ENCODE assay signal across 20 cellular contexts in the genomic region with DNA sequence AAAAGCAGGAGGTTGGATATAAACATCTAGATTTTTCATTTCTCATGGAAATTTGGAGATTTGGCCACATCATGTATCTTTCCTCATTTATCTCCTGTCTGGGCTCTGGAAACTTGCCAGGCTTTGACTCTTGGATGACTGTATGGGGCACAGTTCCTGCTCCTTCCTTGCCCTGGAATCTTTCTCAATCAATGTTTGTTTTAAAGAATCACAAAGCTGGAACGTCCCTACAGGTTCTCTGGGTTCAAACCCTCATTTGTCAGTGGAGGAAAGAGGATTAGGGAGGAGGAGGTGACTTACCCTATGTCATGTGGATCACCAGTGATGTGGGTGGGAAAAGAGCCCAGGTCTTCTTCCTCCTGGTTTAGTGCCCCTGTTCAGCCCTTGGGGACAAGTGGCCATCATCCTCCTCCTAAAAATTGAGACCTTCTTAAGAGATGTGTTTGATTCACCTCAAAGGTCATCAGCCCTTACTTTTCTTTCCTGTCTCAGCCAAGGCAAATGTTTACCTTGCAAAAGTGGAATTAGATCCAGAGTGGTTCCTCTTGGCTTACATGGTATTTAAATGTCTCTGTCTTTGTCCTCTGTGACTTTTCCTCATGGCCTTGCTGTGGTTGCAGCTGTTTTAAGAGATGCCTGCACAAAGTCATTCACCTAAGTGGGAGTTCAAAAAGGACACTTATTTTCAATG. TPM values are rescaled to one million over a fixed set of nuclear protein-coding genes. Genes with fewer than 3 reads are reported as not detected.
DNase-seq lines count a peak whose midpoint lies in the region; ATAC-seq, FAIRE-seq and TF ChIP-seq lines count a peak whose summit lies in the region.
"Had no signal": no experiment of that assay in that cellular context is flagged by ENCODE, and none has a peak within 500 bp of the region (broad histone marks: within the 10 kb centered on the region; RNA-seq: fewer than 3 reads in every experiment).

No MANE protein-coding gene starts in this region.

- H3K36me3 ChIP-seq in gastroesophageal sphincter, result no peaks in the 10 kb centered on the region
- H3K36me3 ChIP-seq: gastrocnemius medialis, pancreas, Peyer's patch, tibial artery had no signal

- H3K27ac ChIP-seq in A549, result peak overlapping the region; percentile 57 to 62
- H3K27ac ChIP-seq in RWPE1, result no peak overlapping the region
- no peak overlapping the region for H3K27ac ChIP-seq in foreskin keratinocyte
- H3K27ac ChIP-seq in gastroesophageal sphincter, result no peak overlapping the region
- H3K27ac ChIP-seq: gastrocnemius medialis, pancreas, Peyer's patch, tibial artery had no signal

- no peak for TF ChIP-seq CTCF in A549 (IDR thresholded peaks at IDR 0.05)
- TF ChIP-seq CTCF in HFFc6 (IDR thresholded peaks at IDR 0.05), result no peak
- TF ChIP-seq CTCF in RWPE1 (conservative IDR thresholded peaks at IDR 0.05; ENCODE audit: low read depth), result no peak
- TF ChIP-seq CTCF in foreskin keratinocyte (conservative IDR thresholded peaks at IDR 0.05), result no peak
- TF ChIP-seq CTCF in gastroesophageal sphincter (IDR thresholded peaks at IDR 0.05), result no peak

- WGBS in A549 (ENCODE audit: missing lambda C conversion rate), result 0% methylated on average over 1 of the region's 1 CpG
- 14% methylated on average over 1 of the region's 1 CpG; no CpG with 5 or more reads in 1 of the 2 donors for WGBS in gastroesophageal sphincter (ENCODE audit: low coverage in 1 of 2), 2 donors

- peak overlapping the region; percentile 65 for H3K4me2 ChIP-seq in A549

- H3K9me3 ChIP-seq in A549 (no peaks in the 10 kb centered on the region), gastroesophageal sphincter (no peaks in the 10 kb centered on the region)
- H3K9me3 ChIP-seq: gastrocnemius medialis, mucosa of descending colon, pancreas, Peyer's patch, tibial artery had no signal

- POLR2A ChIA-PET in A549 (lab: Yijun Ruan, JAX) (interaction anchor here (1.1 kb wide), 1 partner anchor 40 kb away, joined by 4 read pairs; no protein-coding TSS in a partner anchor), RWPE1 (lab: Yijun Ruan, JAX; ENCODE audit: low non-redundant PET) (no interaction called here)

- H3K4me3 Mint-ChIP-seq in HFFc6, result no peak overlapping the region
- H3K4me3 Mint-ChIP-seq: activated CD4-positive, alpha-beta T cell treated with anti-CD3 and anti-CD28 coated beads, Interleukin-2, amount 10 ng/mL, durations not matched to agents 7 days and 5 days; activated T-helper 1 cell treated with anti-CD3 and anti-CD28 coated beads, Interleukin-12 subunit alpha, Interleukin-12 subunit beta, Interleukin-2, Interleukin-4 antibody, amounts not matched to agents 30 ng/mL and 10 ng/mL and 1 ng/mL, durations not matched to agents 14 hours and 24 hours and 36 hours; dendritic cell treated with granulocyte-macrophage colony-stimulating factor and Interleukin-4, amounts not matched to agents 40 ng/mL and 50 ng/mL, for 4 days; T-helper 1 cell treated with Interleukin-12 subunit alpha and Interleukin-12 subunit beta and Interleukin-4 antibody, amounts not matched to agents 30 μg/mL and 1 μg/mL, for 36 hours had no signal

- DNase-seq in A549 (ENCODE audit: low read depth in 1 of 2, low spot score in 1 of 2) (peak; percentile 14 to 71), HFFc6 (peak; percentile 23), RWPE1 (ENCODE audit: low spot score) (peak; percentile 63), foreskin keratinocyte (peak; percentile 51 to 75), GM19239 (ENCODE audit: insufficient read length, low spot score) (no peak), NCI-H82 (lab: John Stamatoyannopoulos, UW) (no peak)
- DNase-seq: activated CD4-positive, alpha-beta T cell treated with anti-CD3 and anti-CD28 coated beads, Interleukin-2, amount 10 ng/mL, durations not matched to agents 7 days and 5 days; anterior cingulate cortex; gastrocnemius medialis; mucosa of descending colon; pancreas; Peyer's patch; tibial artery had no signal

- H3K9me3 Mint-ChIP-seq in HFFc6, result no peaks in the 10 kb centered on the region
- H3K9me3 Mint-ChIP-seq: activated CD4-positive, alpha-beta T cell treated with anti-CD3 and anti-CD28 coated beads, Interleukin-2, amount 10 ng/mL, durations not matched to agents 7 days and 5 days; activated T-helper 1 cell treated with anti-CD3 and anti-CD28 coated beads, Interleukin-12 subunit alpha, Interleukin-12 subunit beta, Interleukin-2, Interleukin-4 antibody, amounts not matched to agents 30 ng/mL and 10 ng/mL and 1 ng/mL, durations not matched to agents 14 hours and 24 hours and 36 hours; dendritic cell treated with granulocyte-macrophage colony-stimulating factor and Interleukin-4, amounts not matched to agents 40 ng/mL and 50 ng/mL, for 4 days; T-helper 1 cell treated with Interleukin-12 subunit alpha and Interleukin-12 subunit beta and Interleukin-4 antibody, amounts not matched to agents 30 μg/mL and 1 μg/mL, for 36 hours had no signal

- peak; percentile 73 to 83 for ATAC-seq in A549
- peak; percentile 66 for ATAC-seq in foreskin keratinocyte
- ATAC-seq in gastroesophageal sphincter, result no peak
- no peak for ATAC-seq in HG03378 (IDR thresholded peaks at IDR 0.05; ENCODE audit: unreplicated experiment)
- ATAC-seq: gastrocnemius medialis, GM12878, mucosa of descending colon, pancreas had no signal

- no peak overlapping the region for H3K27ac Mint-ChIP-seq in HFFc6
- H3K27ac Mint-ChIP-seq: activated CD4-positive, alpha-beta T cell treated with anti-CD3 and anti-CD28 coated beads, Interleukin-2, amount 10 ng/mL, durations not matched to agents 7 days and 5 days; activated T-helper 1 cell treated with anti-CD3 and anti-CD28 coated beads, Interleukin-12 subunit alpha, Interleukin-12 subunit beta, Interleukin-2, Interleukin-4 antibody, amounts not matched to agents 30 ng/mL and 10 ng/mL and 1 ng/mL, durations not matched to agents 14 hours and 24 hours and 36 hours; dendritic cell treated with granulocyte-macrophage colony-stimulating factor and Interleukin-4, amounts not matched to agents 40 ng/mL and 50 ng/mL, for 4 days; T-helper 1 cell treated with Interleukin-12 subunit alpha and Interleukin-12 subunit beta and Interleukin-4 antibody, amounts not matched to agents 30 μg/mL and 1 μg/mL, for 36 hours had no signal

- FAIRE-seq in A549 (lab: Jason Lieb, UNC) (no peak), GM19239 (lab: Jason Lieb, UNC) (no peak)
- FAIRE-seq: GM12878, islet of Langerhans, pancreas had no signal

- H3K27me3 ChIP-seq in foreskin keratinocyte (no peaks in the 10 kb centered on the region), gastroesophageal sphincter (peaks cover 43% of the 10 kb centered on the region)
- H3K27me3 ChIP-seq: gastrocnemius medialis, pancreas, Peyer's patch had no signal

- no peaks in the 10 kb centered on the region for H3K36me3 Mint-ChIP-seq in HFFc6 (ENCODE audit: low read depth)

- no peak overlapping the region for H3K4me3 ChIP-seq in A549
- H3K4me3 ChIP-seq in gastroesophageal sphincter, result no peak overlapping the region
- H3K4me3 ChIP-seq: gastrocnemius medialis, GM12878, mucosa of descending colon, pancreas, Peyer's patch, tibial artery had no signal

- CTCF ChIA-PET in A549 (lab: Yijun Ruan, JAX) (interaction anchor here (1.3 to 1.4 kb wide), 2 partner anchors 9 to 198 kb away, joined by 4 to 5 read pairs; no protein-coding TSS in a partner anchor), RWPE1 (lab: Yijun Ruan, JAX) (interaction anchor here (0.6 kb wide), 2 partner anchors 23 to 677 kb away, joined by 3 to 4 read pairs; no protein-coding TSS in a partner anchor)

- no peak for TF ChIP-seq RAD21 in A549 (conservative IDR thresholded peaks at IDR 0.05 in 1 of 2, IDR thresholded peaks at IDR 0.05 in 1 of 2)

- H3K4me1 Mint-ChIP-seq in HFFc6 (ENCODE audit: low read depth), result peaks cover 11% of the 10 kb centered on the region
- H3K4me1 Mint-ChIP-seq: activated CD4-positive, alpha-beta T cell treated with anti-CD3 and anti-CD28 coated beads, Interleukin-2, amount 10 ng/mL, durations not matched to agents 7 days and 5 days had no signal

- TF ChIP-seq POLR2A in A549 (IDR thresholded peaks at IDR 0.05; ENCODE audit: low read length), result no peak
- TF ChIP-seq POLR2A in gastroesophageal sphincter (IDR thresholded peaks at IDR 0.05), result no peak

- H3K27me3 Mint-ChIP-seq in HFFc6 (ENCODE audit: insufficient read depth), result peaks cover 16% of the 10 kb centered on the region
- H3K27me3 Mint-ChIP-seq: dendritic cell treated with granulocyte-macrophage colony-stimulating factor and Interleukin-4, amounts not matched to agents 40 ng/mL and 50 ng/mL, for 4 days had no signal

- peaks cover 40% of the 10 kb centered on the region for H3K4me1 ChIP-seq in A549
- peaks cover 38% of the 10 kb centered on the region for H3K4me1 ChIP-seq in foreskin keratinocyte
- H3K4me1 ChIP-seq in gastroesophageal sphincter, result no peaks in the 10 kb centered on the region
- H3K4me1 ChIP-seq: gastrocnemius medialis, pancreas, Peyer's patch, tibial artery had no signal

- 0 out of 5 replicates have a peak, but pooled peaks of 1 of the 2 experiments have one; percentile 21 for TF ChIP-seq EP300 in A549 (IDR thresholded peaks at IDR 0.05)
- no peak for TF ChIP-seq EP300 in gastroesophageal sphincter (IDR thresholded peaks at IDR 0.05)

TF ChIP-seq in A549, 52 proteins besides CTCF, POLR2A, EP300 and RAD21 (continues in another document):
- no peak for TF ChIP-seq FOSB (CRISPR knock-in tag; IDR thresholded peaks at IDR 0.05)
- TF ChIP-seq ZC3H11A (IDR thresholded peaks at IDR 0.05), result no peak
- no peak for TF ChIP-seq JUN (IDR thresholded peaks at IDR 0.05)
- no peak for TF ChIP-seq HEYL (CRISPR knock-in tag; IDR thresholded peaks at IDR 0.05)
- peak; percentile 26; the same call in 1 of the 2 replicates for TF ChIP-seq JUNB (IDR thresholded peaks at IDR 0.05)
- TF ChIP-seq, protein P1, sequence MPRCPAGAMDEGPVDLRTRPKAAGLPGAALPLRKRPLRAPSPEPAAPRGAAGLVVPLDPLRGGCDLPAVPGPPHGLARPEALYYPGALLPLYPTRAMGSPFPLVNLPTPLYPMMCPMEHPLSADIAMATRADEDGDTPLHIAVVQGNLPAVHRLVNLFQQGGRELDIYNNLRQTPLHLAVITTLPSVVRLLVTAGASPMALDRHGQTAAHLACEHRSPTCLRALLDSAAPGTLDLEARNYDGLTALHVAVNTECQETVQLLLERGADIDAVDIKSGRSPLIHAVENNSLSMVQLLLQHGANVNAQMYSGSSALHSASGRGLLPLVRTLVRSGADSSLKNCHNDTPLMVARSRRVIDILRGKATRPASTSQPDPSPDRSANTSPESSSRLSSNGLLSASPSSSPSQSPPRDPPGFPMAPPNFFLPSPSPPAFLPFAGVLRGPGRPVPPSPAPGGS (IDR thresholded peaks at IDR 0.05), result no peak

RNA-seq across cellular contexts. Expression of a gene that starts 38.8 kb away (rescaled TPM):
- 76.1 and 76.7 TPM in 2 replicates for polyA plus RNA-seq in A549 (2011; rRNA removed)
- polyA plus RNA-seq in A549 (2012; cell fraction: cytosol; rRNA removed), result 10.0 and 11.2 TPM in 2 replicates
- polyA plus RNA-seq in A549 (2012; cell fraction: nucleus; rRNA removed), result 4.0 and 4.3 TPM in 2 replicates
- 24.7 to 27.4 TPM (median 27.3 TPM) in 3 replicates for polyA plus RNA-seq in A549 (2017; fragmentation: RNase III; extraction: RNeasy Plus Mini Kit Qiagen cat#74134 plus additional on column Dnase treatment)
- 90.9 and 93.1 TPM in 2 replicates for polyA minus RNA-seq in A549 (2011; rRNA and poly(A)+ RNA removed)
- 10 to 100 TPM; 29.9 to 32.5 (median 31.5) TPM for total RNA-seq in HFFc6 (2021; fragmentation: NEBNext Ultra II Directional; extraction: Animal tissue kit (Norgen Biotek cat#: 25700))
- 29.1 and 31.4 TPM in 2 replicates for total RNA-seq in foreskin keratinocyte
- 3.0 and 4.3 TPM in 2 replicates for polyA plus RNA-seq in foreskin keratinocyte
- total RNA-seq in gastroesophageal sphincter, result 10 to 100 TPM; 32.8 to 49.2 (median 37.3) TPM

Comparison
In these comparisons a context has a peak if more than half of its experiments do, and no peak if none do; other contexts are left out.
1. ATAC-seq: peak in A549 (2 of 2) and foreskin keratinocyte (single experiment); none in gastroesophageal sphincter (single experiment) and HG03378 (single experiment).
2. DNase-seq: peak in A549 (2 of 2), HFFc6 (single experiment), RWPE1 (single experiment) and foreskin keratinocyte (2 of 2); none in GM19239 (single experiment) and NCI-H82 (single experiment).
3. H3K27ac ChIP-seq: peak in A549 (2 of 2); none in RWPE1 (single experiment), foreskin keratinocyte (single experiment) and gastroesophageal sphincter (0 of 4).